17 cellular contexts compared by ENCODE assay signal in genomic region chr14:54739514-54739913, GRCh38.
DNase-seq lines count a peak whose midpoint lies in the region; ATAC-seq and TF ChIP-seq lines count a peak whose summit lies in the region.
"Had no signal": no experiment of that assay in that cellular context is flagged by ENCODE, and none has a peak within 500 bp of the region (broad histone marks: within the 10 kb centered on the region; RNA-seq: fewer than 3 reads in every experiment).

No MANE protein-coding gene starts in this region.

- peaks cover 1% of the 10 kb centered on the region for H3K36me3 Mint-ChIP-seq in osteocyte (ENCODE audit: unreplicated experiment)
- no peaks in the 10 kb centered on the region for H3K36me3 Mint-ChIP-seq in type B pancreatic cell

- no peak overlapping the region for H3K27ac ChIP-seq in left lung
- H3K27ac ChIP-seq: BLaER1, HL-60 had no signal

- H3K9me3 ChIP-seq in left lung (no peaks in the 10 kb centered on the region), HAP-1 (no peaks in the 10 kb centered on the region)
- H3K9me3 ChIP-seq: BLaER1, Caco-2 had no signal

- H3K9me3 Mint-ChIP-seq in osteocyte (ENCODE audit: unreplicated experiment) (no peaks in the 10 kb centered on the region), type B pancreatic cell (no peaks in the 10 kb centered on the region)
- H3K9me3 Mint-ChIP-seq: CD8-positive, alpha-beta memory T cell had no signal

- H3K4me3 ChIP-seq in left lung (no peak overlapping the region), HAP-1 (no peak overlapping the region)
- H3K4me3 ChIP-seq: BLaER1 had no signal

- H3K36me3 ChIP-seq in left lung: no peaks in the 10 kb centered on the region
- H3K36me3 ChIP-seq in HAP-1 (replicated peaks): no peaks in the 10 kb centered on the region

- intact Hi-C loops in left lung (cut with DNase I) (no loop called here), sciatic nerve (cut with DNase I) (no loop called here)

- in situ Hi-C loops in HAP-1 (cut with MboI; ENCODE audit: low sequenced_read_pairs): no loop called here

- peak; percentile 50 for ATAC-seq in left lung
- ATAC-seq in HG03571 (IDR thresholded peaks at IDR 0.05; ENCODE audit: unreplicated experiment): no peak
- ATAC-seq in sciatic nerve: no peak
- ATAC-seq: HCT116 had no signal

- no peak overlapping the region for H3K27ac Mint-ChIP-seq in osteocyte (ENCODE audit: unreplicated experiment)
- peak overlapping the region; percentile 94 for H3K27ac Mint-ChIP-seq in type B pancreatic cell
- H3K27ac Mint-ChIP-seq: CD8-positive, alpha-beta memory T cell had no signal

- H3K4me1 ChIP-seq in left lung: no peaks in the 10 kb centered on the region
- H3K4me1 ChIP-seq in HAP-1: no peaks in the 10 kb centered on the region
- H3K4me1 ChIP-seq: Caco-2 had no signal

- H3K27me3 ChIP-seq in left lung (no peaks in the 10 kb centered on the region), HAP-1 (ENCODE audit: low read depth) (no peaks in the 10 kb centered on the region)
- H3K27me3 ChIP-seq: BLaER1 had no signal

- H3K4me1 Mint-ChIP-seq in osteocyte (ENCODE audit: unreplicated experiment): peaks cover 26% of the 10 kb centered on the region
- H3K4me1 Mint-ChIP-seq in type B pancreatic cell (ENCODE audit: unreplicated experiment): no peaks in the 10 kb centered on the region

- DNase-seq in HS-27A (ENCODE audit: low read depth): peak; percentile 26
- no peak for DNase-seq in left lung
- DNase-seq in osteocyte (ENCODE audit: extremely low spot score, unreplicated experiment): peak; percentile 40
- DNase-seq in type B pancreatic cell (ENCODE audit: extremely low spot score, unreplicated experiment): no peak
- DNase-seq in HAP-1 (ENCODE audit: low spot score in 2 of 2): no peak
- no peak for DNase-seq in sciatic nerve (ENCODE audit: low spot score)
- DNase-seq: 8988T; AML-193; Caco-2; CD8-positive, alpha-beta memory T cell; DND-41; GF-D8; IMR-90 had no signal

- TF ChIP-seq CTCF in left lung (IDR thresholded peaks at IDR 0.05) (no peak), osteocyte (IDR thresholded peaks at IDR 0.05) (no peak), type B pancreatic cell (conservative IDR thresholded peaks at IDR 0.05) (no peak)

- H3K4me3 Mint-ChIP-seq in osteocyte (ENCODE audit: unreplicated experiment) (no peak overlapping the region), type B pancreatic cell (peak overlapping the region; percentile 67)
- H3K4me3 Mint-ChIP-seq: CD8-positive, alpha-beta memory T cell had no signal

- H3K27me3 Mint-ChIP-seq in osteocyte (ENCODE audit: unreplicated experiment): no peaks in the 10 kb centered on the region
- no peaks in the 10 kb centered on the region for H3K27me3 Mint-ChIP-seq in type B pancreatic cell

Comparison
In these comparisons a context has a peak if more than half of its experiments do, and no peak if none do; other contexts are left out.
1. DNase-seq: peak in HS-27A (single experiment) and osteocyte (single experiment); none in left lung (0 of 2), type B pancreatic cell (single experiment), HAP-1 (0 of 2) and sciatic nerve (single experiment).